In the genomic region with DNA sequence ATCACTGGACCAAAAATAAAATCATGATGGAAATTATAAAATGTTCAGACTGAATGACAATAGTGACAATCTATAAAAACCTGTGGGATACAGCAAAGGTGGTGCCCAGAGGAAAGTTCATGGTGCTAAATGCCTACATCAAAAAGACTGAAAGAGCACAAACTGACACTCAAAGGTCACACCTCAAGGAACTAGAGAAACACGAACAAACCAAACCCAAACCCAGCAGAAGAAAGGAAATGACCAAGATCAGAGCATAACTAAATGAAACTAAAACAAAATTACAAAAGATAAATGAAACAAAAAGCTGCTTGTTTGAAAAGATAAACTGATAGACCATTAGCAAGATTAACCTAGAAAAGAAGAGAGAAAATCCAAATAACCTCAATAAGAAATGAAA, we compare ENCODE assay signal across 1 cellular context.
TF ChIP-seq lines count a peak whose summit lies in the region.

No MANE protein-coding gene starts in this region.

TF ChIP-seq in GM23338, 12 proteins besides CTCF, POLR2A, EP300 and RAD21 (continued from another document):
- no peak for TF ChIP-seq CREB1 (CRISPR knock-in tag; IDR thresholded peaks at IDR 0.05; ENCODE audit: low read depth)
- TF ChIP-seq, protein P1, sequence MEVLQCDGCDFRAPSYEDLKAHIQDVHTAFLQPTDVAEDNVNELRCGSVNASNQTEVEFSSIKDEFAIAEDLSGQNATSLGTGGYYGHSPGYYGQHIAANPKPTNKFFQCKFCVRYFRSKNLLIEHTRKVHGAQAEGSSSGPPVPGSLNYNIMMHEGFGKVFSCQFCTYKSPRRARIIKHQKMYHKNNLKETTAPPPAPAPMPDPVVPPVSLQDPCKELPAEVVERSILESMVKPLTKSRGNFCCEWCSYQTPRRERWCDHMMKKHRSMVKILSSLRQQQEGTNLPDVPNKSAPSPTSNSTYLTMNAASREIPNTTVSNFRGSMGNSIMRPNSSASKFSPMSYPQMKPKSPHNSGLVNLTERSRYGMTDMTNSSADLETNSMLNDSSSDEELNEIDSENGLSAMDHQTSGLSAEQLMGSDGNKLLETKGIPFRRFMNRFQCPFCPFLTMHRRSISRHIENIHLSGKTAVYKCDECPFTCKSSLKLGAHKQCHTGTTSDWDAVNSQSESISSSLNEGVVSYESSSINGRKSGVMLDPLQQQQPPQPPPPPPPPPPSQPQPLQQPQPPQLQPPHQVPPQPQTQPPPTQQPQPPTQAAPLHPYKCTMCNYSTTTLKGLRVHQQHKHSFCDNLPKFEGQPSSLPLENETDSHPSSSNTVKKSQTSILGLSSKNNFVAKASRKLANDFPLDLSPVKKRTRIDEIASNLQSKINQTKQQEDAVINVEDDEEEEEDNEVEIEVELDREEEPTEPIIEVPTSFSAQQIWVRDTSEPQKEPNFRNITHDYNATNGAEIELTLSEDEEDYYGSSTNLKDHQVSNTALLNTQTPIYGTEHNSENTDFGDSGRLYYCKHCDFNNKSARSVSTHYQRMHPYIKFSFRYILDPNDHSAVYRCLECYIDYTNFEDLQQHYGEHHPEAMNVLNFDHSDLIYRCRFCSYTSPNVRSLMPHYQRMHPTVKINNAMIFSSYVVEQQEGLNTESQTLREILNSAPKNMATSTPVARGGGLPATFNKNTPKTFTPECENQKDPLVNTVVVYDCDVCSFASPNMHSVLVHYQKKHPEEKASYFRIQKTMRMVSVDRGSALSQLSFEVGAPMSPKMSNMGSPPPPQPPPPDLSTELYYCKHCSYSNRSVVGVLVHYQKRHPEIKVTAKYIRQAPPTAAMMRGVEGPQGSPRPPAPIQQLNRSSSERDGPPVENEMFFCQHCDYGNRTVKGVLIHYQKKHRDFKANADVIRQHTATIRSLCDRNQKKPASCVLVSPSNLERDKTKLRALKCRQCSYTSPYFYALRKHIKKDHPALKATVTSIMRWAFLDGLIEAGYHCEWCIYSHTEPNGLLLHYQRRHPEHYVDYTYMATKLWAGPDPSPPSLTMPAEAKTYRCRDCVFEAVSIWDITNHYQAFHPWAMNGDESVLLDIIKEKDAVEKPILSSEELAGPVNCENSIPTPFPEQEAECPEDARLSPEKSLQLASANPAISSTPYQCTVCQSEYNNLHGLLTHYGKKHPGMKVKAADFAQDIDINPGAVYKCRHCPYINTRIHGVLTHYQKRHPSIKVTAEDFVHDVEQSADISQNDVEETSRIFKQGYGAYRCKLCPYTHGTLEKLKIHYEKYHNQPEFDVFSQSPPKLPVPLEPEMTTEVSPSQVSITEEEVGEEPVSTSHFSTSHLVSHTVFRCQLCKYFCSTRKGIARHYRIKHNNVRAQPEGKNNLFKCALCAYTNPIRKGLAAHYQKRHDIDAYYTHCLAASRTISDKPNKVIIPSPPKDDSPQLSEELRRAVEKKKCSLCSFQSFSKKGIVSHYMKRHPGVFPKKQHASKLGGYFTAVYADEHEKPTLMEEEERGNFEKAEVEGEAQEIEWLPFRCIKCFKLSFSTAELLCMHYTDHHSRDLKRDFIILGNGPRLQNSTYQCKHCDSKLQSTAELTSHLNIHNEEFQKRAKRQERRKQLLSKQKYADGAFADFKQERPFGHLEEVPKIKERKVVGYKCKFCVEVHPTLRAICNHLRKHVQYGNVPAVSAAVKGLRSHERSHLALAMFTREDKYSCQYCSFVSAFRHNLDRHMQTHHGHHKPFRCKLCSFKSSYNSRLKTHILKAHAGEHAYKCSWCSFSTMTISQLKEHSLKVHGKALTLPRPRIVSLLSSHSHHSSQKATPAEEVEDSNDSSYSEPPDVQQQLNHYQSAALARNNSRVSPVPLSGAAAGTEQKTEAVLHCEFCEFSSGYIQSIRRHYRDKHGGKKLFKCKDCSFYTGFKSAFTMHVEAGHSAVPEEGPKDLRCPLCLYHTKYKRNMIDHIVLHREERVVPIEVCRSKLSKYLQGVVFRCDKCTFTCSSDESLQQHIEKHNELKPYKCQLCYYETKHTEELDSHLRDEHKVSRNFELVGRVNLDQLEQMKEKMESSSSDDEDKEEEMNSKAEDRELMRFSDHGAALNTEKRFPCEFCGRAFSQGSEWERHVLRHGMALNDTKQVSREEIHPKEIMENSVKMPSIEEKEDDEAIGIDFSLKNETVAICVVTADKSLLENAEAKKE (CRISPR knock-in tag; IDR thresholded peaks at IDR 0.05): no peak
- no peak for TF ChIP-seq ETS1 (IDR thresholded peaks at IDR 0.05)
- no peak for TF ChIP-seq ZNF114 (CRISPR knock-in tag; IDR thresholded peaks at IDR 0.05)
